ENCODE assay signal across 7 cellular contexts in the genomic region with DNA sequence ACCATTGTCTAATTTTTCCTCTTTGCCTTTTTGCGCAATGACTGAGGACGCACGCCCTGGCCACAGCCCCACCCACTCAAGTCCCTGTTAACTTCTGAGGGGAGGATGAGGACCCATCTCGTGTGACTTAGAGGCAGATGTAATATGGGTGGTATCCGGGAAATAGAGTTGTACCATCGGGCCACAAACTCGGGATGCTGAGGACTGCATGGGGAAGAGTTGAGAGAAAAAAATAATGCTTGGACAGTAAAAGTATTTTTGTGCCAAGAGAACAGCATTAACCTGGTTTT. TPM values are rescaled to one million over a fixed set of nuclear protein-coding genes. Genes with fewer than 3 reads are reported as not detected.
A peak's percentile ranks its signal among the peaks of the same experiment; 100 is the strongest.
DNase-seq lines count a peak whose midpoint lies in the region; TF ChIP-seq lines count a peak whose summit lies in the region.

No MANE protein-coding gene starts in this region.

- peaks cover 37% of the 10 kb centered on the region for H3K79me2 ChIP-seq in OCI-LY3 (ENCODE audit: low read length)

- peak overlapping the region; percentile 94 for H2AFZ ChIP-seq in OCI-LY3 (ENCODE audit: low read depth, low read length)

- H3K9ac ChIP-seq in OCI-LY3 (ENCODE audit: low read length): peak overlapping the region; percentile 59

- WGBS in esophagus, 2 donors: 59 to 63% methylated on average over 7 of the region's 7 CpGs

- H3K27me3 ChIP-seq in HAP-1 (ENCODE audit: low read depth): no peaks in the 10 kb centered on the region
- H3K27me3 ChIP-seq in OCI-LY3 (ENCODE audit: low read depth, low read length): no peaks in the 10 kb centered on the region
- no peaks in the 10 kb centered on the region for H3K27me3 ChIP-seq in esophagus (ENCODE audit: control insufficient read depth in 1 of 2, insufficient read depth in 2 of 2, low read length in 2 of 2)

- peak overlapping the region; percentile 73 for H3K27ac ChIP-seq in OCI-LY3 (ENCODE audit: low read length)
- H3K27ac ChIP-seq in esophagus (ENCODE audit: low read depth in 2 of 2, low read length in 1 of 2): peak overlapping the region; percentile 50 to 97

- POLR2A ChIA-PET in HEK293T (lab: Yijun Ruan, JAX): interaction anchor here (1.0 to 3.1 kb wide), 3 partner anchors 11 to 93 kb away, joined by 3 to 28 read pairs (median 4); a partner anchor contains a TSS

- no peak for TF ChIP-seq CTCF in OCI-LY3 (IDR thresholded peaks at IDR 0.05; ENCODE audit: low read depth, low read length)

- CTCF ChIA-PET in HEK293T (lab: Yijun Ruan, JAX): no interaction called here

- DNase-seq in HAP-1 (ENCODE audit: low spot score in 2 of 2) (no peak), skeletal muscle cell (ENCODE audit: low read depth) (no peak), NK-92 (lab: John Stamatoyannopoulos, UW; ENCODE audit: unreplicated experiment) (no peak), HEK293T (ENCODE audit: extremely low spot score) (no peak)
- DNase-seq in activated CD4-positive, alpha-beta T cell treated with anti-CD3 and anti-CD28 coated beads, Interleukin-2, amount 50 U/mL, for 48 hours: no peak

- H3K4me1 ChIP-seq in HAP-1 (peaks cover 21% of the 10 kb centered on the region), OCI-LY3 (ENCODE audit: low read length) (peaks cover 18% of the 10 kb centered on the region), esophagus (ENCODE audit: control insufficient read depth in 2 of 2, insufficient read depth in 2 of 2, low read length in 1 of 2) (no peaks in the 10 kb centered on the region)

- peak overlapping the region; percentile 78 for H3K4me2 ChIP-seq in OCI-LY3 (ENCODE audit: low read length)

- in situ Hi-C loops in HAP-1 (cut with MboI; ENCODE audit: low sequenced_read_pairs): no loop called here

- H4K20me1 ChIP-seq in OCI-LY3 (ENCODE audit: insufficient read depth, low read length): no peaks in the 10 kb centered on the region

- no peaks in the 10 kb centered on the region for H3K9me3 ChIP-seq in HAP-1
- no peaks in the 10 kb centered on the region for H3K9me3 ChIP-seq in OCI-LY3 (ENCODE audit: insufficient read depth, low read length)
- no peaks in the 10 kb centered on the region for H3K9me3 ChIP-seq in esophagus (ENCODE audit: control insufficient read depth in 2 of 2, insufficient read depth in 1 of 2, low read depth in 1 of 2, low read length in 1 of 2)

- peak overlapping the region; percentile 93 for H3K4me3 ChIP-seq in HAP-1
- peak overlapping the region; percentile 88 for H3K4me3 ChIP-seq in OCI-LY3 (ENCODE audit: low read length)
- peak overlapping the region; percentile 95 to 99 for H3K4me3 ChIP-seq in esophagus (ENCODE audit: low read depth in 1 of 2, low read length in 2 of 2)
- H3K4me3 ChIP-seq in skeletal muscle cell (ENCODE audit: low read depth, low read length): peak overlapping the region; percentile 98

- H3K36me3 ChIP-seq in HAP-1 (replicated peaks): peaks cover 4% of the 10 kb centered on the region
- H3K36me3 ChIP-seq in OCI-LY3 (replicated peaks; ENCODE audit: low read depth, low read length): peaks cover 9% of the 10 kb centered on the region
- H3K36me3 ChIP-seq in esophagus (ENCODE audit: control insufficient read depth in 2 of 2, insufficient read depth in 2 of 2, low read length in 1 of 2): no peaks in the 10 kb centered on the region

TF ChIP-seq in HEK293T, 16 proteins besides CTCF, POLR2A, EP300 and RAD21:
- TF ChIP-seq, protein P1, sequence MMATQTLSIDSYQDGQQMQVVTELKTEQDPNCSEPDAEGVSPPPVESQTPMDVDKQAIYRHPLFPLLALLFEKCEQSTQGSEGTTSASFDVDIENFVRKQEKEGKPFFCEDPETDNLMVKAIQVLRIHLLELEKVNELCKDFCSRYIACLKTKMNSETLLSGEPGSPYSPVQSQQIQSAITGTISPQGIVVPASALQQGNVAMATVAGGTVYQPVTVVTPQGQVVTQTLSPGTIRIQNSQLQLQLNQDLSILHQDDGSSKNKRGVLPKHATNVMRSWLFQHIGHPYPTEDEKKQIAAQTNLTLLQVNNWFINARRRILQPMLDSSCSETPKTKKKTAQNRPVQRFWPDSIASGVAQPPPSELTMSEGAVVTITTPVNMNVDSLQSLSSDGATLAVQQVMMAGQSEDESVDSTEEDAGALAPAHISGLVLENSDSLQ (IDR thresholded peaks at IDR 0.05): no peak
- TF ChIP-seq FOXM1 (IDR thresholded peaks at IDR 0.05; ENCODE audit: borderline replicate concordance) (no peak), CTBP1 (IDR thresholded peaks at IDR 0.05; ENCODE audit: borderline replicate concordance) (no peak), ZNF384 (IDR thresholded peaks at IDR 0.05) (no peak), BHLHE40 (IDR thresholded peaks at IDR 0.05; ENCODE audit: borderline replicate concordance) (no peak), FOXK2 (IDR thresholded peaks at IDR 0.05) (no peak), NFRKB (IDR thresholded peaks at IDR 0.05) (no peak), ARNT (IDR thresholded peaks at IDR 0.05) (no peak), TARDBP (IDR thresholded peaks at IDR 0.05) (no peak), SP1 (IDR thresholded peaks at IDR 0.05) (no peak)

RNA-seq across cellular contexts. Expression of a gene that starts 0.3 kb away (rescaled TPM):
- polyA plus RNA-seq in esophagus: under 1 TPM; 0.20 to 0.28 TPM

RNA-seq across cellular contexts. Expression of a gene that starts 0.5 kb away (rescaled TPM):
- 100 to 1,000 TPM; 161 to 188 TPM for polyA plus RNA-seq in esophagus

RNA-seq across cellular contexts. Expression of a gene that starts 33.7 kb away (rescaled TPM):
- 1 to 10 TPM; 3.8 to 4.5 TPM for polyA plus RNA-seq in esophagus

RNA-seq across cellular contexts. Expression of a gene that starts 34.3 kb away (rescaled TPM):
- polyA plus RNA-seq in esophagus: 10 to 100 TPM in 1 of 2 donors, 1 to 10 TPM in 1; 8.8 to 14.8 TPM

RNA-seq across cellular contexts. Expression of a gene that starts 52.3 kb away (rescaled TPM):
- 100 to 1,000 TPM; 395 to 601 TPM for polyA plus RNA-seq in esophagus
